22 cellular contexts compared by ENCODE assay signal in the genomic region with DNA sequence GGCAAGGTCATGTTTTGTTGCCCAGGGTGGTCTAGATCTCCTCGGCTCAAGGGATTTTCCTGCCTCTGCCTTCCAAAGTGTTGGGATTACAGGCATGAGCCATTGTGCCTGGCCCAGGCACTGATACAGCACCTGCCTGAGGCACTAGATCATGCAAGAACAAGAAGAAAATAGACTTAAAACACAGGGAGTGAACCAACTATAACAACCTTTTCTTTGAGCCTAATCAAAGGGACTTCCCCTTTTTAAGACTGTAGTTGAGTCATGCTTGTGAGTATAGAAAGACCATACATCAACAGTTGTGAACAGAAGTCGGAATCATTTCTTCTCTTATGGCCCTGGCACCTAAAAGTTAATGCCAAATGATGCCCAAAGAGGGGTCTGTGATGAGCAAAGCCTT. TPM values are rescaled to one million over a fixed set of nuclear protein-coding genes. Genes with fewer than 3 reads are reported as not detected.
DNase-seq lines count a peak whose midpoint lies in the region; ATAC-seq and TF ChIP-seq lines count a peak whose summit lies in the region.
"Had no signal": no experiment of that assay in that cellular context is flagged by ENCODE, and none has a peak within 500 bp of the region (broad histone marks: within the 10 kb centered on the region; RNA-seq: fewer than 3 reads in every experiment).

No MANE protein-coding gene starts in this region.

- no peak overlapping the region for H3K27ac ChIP-seq in BLaER1 treated with 17β-estradiol and CSF1 and Interleukin-3, amounts not matched to agents 10 nM and 100 nM
- H3K27ac ChIP-seq in foreskin keratinocyte = peak overlapping the region; percentile 83
- H3K27ac ChIP-seq: body of pancreas, left lung, PC-9, SJSA1, upper lobe of right lung had no signal

- H3K4me2 ChIP-seq in BLaER1 treated with 17β-estradiol and CSF1 and Interleukin-3, amounts not matched to agents 10 nM and 100 nM = peak overlapping the region in 10 of 11 experiments; percentile 28 to 59 (median 50); a peak in 16 of 22 replicates
- H3K4me2 ChIP-seq: PC-9 had no signal

- in situ Hi-C loops in KBM-7 (cut with MboI; ENCODE audit: low pct_unique_long_range_greater_than_20kb, low sequenced_read_pairs) = no loop called here

- no peak overlapping the region for H3K4me3 ChIP-seq in BLaER1 treated with 17β-estradiol and CSF1 and Interleukin-3, amounts not matched to agents 10 nM and 100 nM
- H3K4me3 ChIP-seq: body of pancreas, left lung, PC-9, SJSA1, upper lobe of right lung had no signal

- H3K4me1 ChIP-seq in BLaER1 treated with 17β-estradiol and CSF1 and Interleukin-3, amounts not matched to agents 10 nM and 100 nM = peaks cover 10 to 36% (median 28%) of the 10 kb centered on the region in 10 experiments
- peaks cover 15% of the 10 kb centered on the region for H3K4me1 ChIP-seq in foreskin keratinocyte
- H3K4me1 ChIP-seq: body of pancreas, SJSA1, upper lobe of right lung had no signal

- no peaks in the 10 kb centered on the region for H4K20me1 ChIP-seq in BLaER1 treated with 17β-estradiol and CSF1 and Interleukin-3, amounts not matched to agents 10 nM and 100 nM

- ATAC-seq in foreskin keratinocyte = peak; percentile 80
- ATAC-seq: body of pancreas, upper lobe of right lung had no signal

- H3K9me3 ChIP-seq in BLaER1 treated with 17β-estradiol and CSF1 and Interleukin-3, amounts not matched to agents 10 nM and 100 nM (replicated peaks in 1 of 11) = peaks cover 13 to 25% (median 19%) of the 10 kb centered on the region in 11 experiments
- H3K9me3 ChIP-seq: body of pancreas, left lung, SJSA1, upper lobe of right lung had no signal

- DNase-seq in KBM-7 (peak; percentile 46), SKM-1 (lab: John Stamatoyannopoulos, UW; ENCODE audit: unreplicated experiment) (peak; percentile 17), foreskin keratinocyte (peak; percentile 62 to 83), NCI-H1436 treated with DMSO at 0.1 percent for 48 hours (lab: John Stamatoyannopoulos, UW) (no peak), nucleus accumbens (lab: John Stamatoyannopoulos, UW) (no peak), cortex of kidney (lab: John Stamatoyannopoulos, UW) (no peak)
- DNase-seq in stimulated activated CD4-positive, alpha-beta T cell treated with anti-CD3 and anti-CD28 coated beads, Interleukin-12 subunit alpha, Interleukin-12 subunit beta, amount 100 ng/mL, for 4 hours = no peak
- DNase-seq: activated B cell treated with CpG ODN at 0.5 μM for 24 hours; activated CD8-positive, alpha-beta memory T cell treated with anti-CD3 and anti-CD28 coated beads for 24 hours; body of pancreas; DND-41; endodermal cell; left lung; midbrain; NCI-H2171 treated with DMSO at 0.1 percent for 48 hours; NCI-H69; nephron progenitor cell; PC-9; stimulated activated CD4-positive, alpha-beta T cell treated with anti-CD3 and anti-CD28 coated beads, Interleukin-4, amount 100 ng/mL, for 1 hour; upper lobe of right lung had no signal

- H3K36me3 ChIP-seq in BLaER1 treated with 17β-estradiol and CSF1 and Interleukin-3, amounts not matched to agents 10 nM and 100 nM = peaks cover 0 to 7% (median 0%) of the 10 kb centered on the region in 11 experiments; a peak in 2 of 22 replicates
- H3K36me3 ChIP-seq: left lung, SJSA1, upper lobe of right lung had no signal

- no peak overlapping the region for H3K9ac ChIP-seq in BLaER1 treated with 17β-estradiol and CSF1 and Interleukin-3, amounts not matched to agents 10 nM and 100 nM

- TF ChIP-seq CTCF in foreskin keratinocyte (conservative IDR thresholded peaks at IDR 0.05) = no peak

- H3K27me3 ChIP-seq in BLaER1 treated with 17β-estradiol and CSF1 and Interleukin-3, amounts not matched to agents 10 nM and 100 nM = no peaks in the 10 kb centered on the region
- no peaks in the 10 kb centered on the region for H3K27me3 ChIP-seq in foreskin keratinocyte
- H3K27me3 ChIP-seq: body of pancreas, left lung, SJSA1, upper lobe of right lung had no signal

RNA-seq across cellular contexts. Expression of a gene that starts 47.9 kb away (rescaled TPM):
- total RNA-seq in foreskin keratinocyte = 8.0 and 11.0 TPM in 2 replicates
- polyA plus RNA-seq in foreskin keratinocyte = 4.4 and 4.5 TPM in 2 replicates

Comparison
In these comparisons a context has a peak if more than half of its experiments do, and no peak if none do; other contexts are left out.
1. DNase-seq: peak in KBM-7 (single experiment), SKM-1 (single experiment) and foreskin keratinocyte (2 of 2); none in stimulated activated CD4-positive, alpha-beta T cell treated with anti-CD3 and anti-CD28 coated beads, Interleukin-12 subunit alpha, Interleukin-12 subunit beta, amount 100 ng/mL, for 4 hours (single experiment), NCI-H1436 treated with DMSO at 0.1 percent for 48 hours (single experiment), nucleus accumbens (0 of 56) and cortex of kidney (single experiment).